28 cellular contexts compared by ENCODE assay signal in the genomic region with DNA sequence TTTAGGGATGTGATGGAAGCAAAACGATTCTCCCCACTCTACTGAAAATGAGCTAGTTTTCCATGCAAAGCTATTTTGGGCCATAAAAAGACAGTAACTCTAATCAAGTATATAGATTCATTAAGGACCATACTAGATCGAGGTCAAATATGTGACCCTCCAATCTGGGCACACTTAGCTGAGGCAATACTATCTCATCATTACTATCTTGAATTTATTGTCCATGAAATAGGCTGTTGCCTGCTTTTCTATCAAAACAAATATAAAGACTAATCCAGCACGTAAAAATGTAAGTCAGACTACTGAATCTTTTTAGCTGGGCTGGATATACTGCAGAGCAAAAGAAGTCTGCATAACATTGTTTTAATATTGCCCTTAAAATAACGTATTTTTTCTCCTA.
"Had no signal": no experiment of that assay in that cellular context is flagged by ENCODE, and none has a peak within 500 bp of the region (broad histone marks: within the 10 kb centered on the region; RNA-seq: fewer than 3 reads in every experiment).

No MANE protein-coding gene starts in this region.

- ATAC-seq: activated CD4-positive, alpha-beta T cell treated with anti-CD3 and anti-CD28 coated beads for 36 hours; activated CD4-positive, CD25-positive, alpha-beta regulatory T cell treated with anti-CD3 and anti-CD28 coated beads, Interleukin-2, amount 50 U/mL, for 24 hours; activated naive CD4-positive, alpha-beta T cell treated with anti-CD3 and anti-CD28 coated beads, Interleukin-2, amount 50 U/mL, for 72 hours; activated T-cell treated with anti-CD3 and anti-CD28 coated beads, Interleukin-2, amount 50 U/mL, for 4 hours; body of pancreas; Right ventricle myocardium inferior had no signal

- DNase-seq: activated CD4-positive, alpha-beta memory T cell treated with anti-CD3 and anti-CD28 coated beads for 36 hours; activated CD4-positive, alpha-beta T cell treated with anti-CD3 and anti-CD28 coated beads for 36 hours; activated CD4-positive, alpha-beta T cell treated with anti-CD3 and anti-CD28 coated beads, Interleukin-2, amount 50 U/mL, for 1 hour; activated CD8-positive, alpha-beta memory T cell treated with anti-CD3 and anti-CD28 coated beads, Interleukin-2, amount 50 U/mL, for 4 hours; activated gamma-delta T cell treated with Interleukin-2 at 50 U/mL for 16 hours; activated naive CD4-positive, alpha-beta T cell treated with anti-CD3 and anti-CD28 coated beads for 36 hours; activated T-cell treated with anti-CD3 and anti-CD28 coated beads for 4 hours; activated T-cell treated with anti-CD3 and anti-CD28 coated beads, Interleukin-2, amount 50 U/mL, for 4 hours; adrenal gland; body of pancreas; cerebellar nuclear complex; KG1; MM.1S; MV-4-11; NCI-H1105; NCI-H1417 treated with DMSO at 0.1 percent for 48 hours; NCI-H187 treated with DMSO at 0.1 percent for 48 hours; NCI-H2081; NCI-H226; NCI-H446 treated with DMSO at 0.1 percent for 48 hours; NCI-H524; SJCRH30; T1000 had no signal

- H3K4me3 ChIP-seq: adrenal gland, body of pancreas, breast epithelium, SJCRH30, SK-N-MC had no signal
